1 cellular context compared by ENCODE assay signal in the genomic region with DNA sequence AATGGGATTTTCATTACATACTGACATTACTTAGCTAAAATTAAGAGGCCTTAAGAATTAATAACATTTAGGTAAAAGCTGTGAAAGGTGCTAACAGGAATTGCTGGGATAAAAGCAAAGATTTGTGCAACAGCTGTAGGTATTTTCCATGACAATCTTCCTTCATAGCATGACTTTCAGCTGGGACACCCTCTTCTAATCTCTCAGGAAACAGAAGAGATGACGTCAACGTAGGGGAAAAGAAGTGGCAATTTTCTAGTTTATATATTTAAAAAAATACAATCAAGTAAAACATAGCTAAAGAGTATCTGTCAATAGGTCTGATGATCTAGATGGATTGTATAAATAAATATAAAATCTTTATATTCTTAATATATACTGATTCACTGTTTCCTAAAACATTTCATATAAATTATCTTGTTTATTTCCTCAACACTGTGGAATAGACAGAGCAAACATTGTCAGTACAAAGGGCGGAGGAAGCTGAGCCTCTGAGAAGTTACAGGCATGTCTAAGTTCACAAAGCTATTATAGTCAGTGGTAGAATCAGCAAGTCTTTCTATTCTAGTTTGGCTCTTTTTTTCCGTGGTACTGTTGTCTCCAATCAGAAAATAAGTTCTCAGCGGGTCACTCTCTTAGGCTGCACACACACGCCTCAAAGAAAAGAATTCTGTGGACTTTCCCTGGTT.
TF ChIP-seq lines count a peak whose summit lies in the region.

No MANE protein-coding gene starts in this region.

TF ChIP-seq in GM23338, 12 proteins besides CTCF, POLR2A, EP300 and RAD21 (continued from another document):
- no peak for TF ChIP-seq ZNF462 (CRISPR knock-in tag; IDR thresholded peaks at IDR 0.05)
- no peak for TF ChIP-seq ETS1 (IDR thresholded peaks at IDR 0.05)
